ENCODE assay signal across 33 cellular contexts in genomic region chr15:35933531-35933930, GRCh38.
DNase-seq lines count a peak whose midpoint lies in the region; TF ChIP-seq lines count a peak whose summit lies in the region.
"Had no signal": no experiment of that assay in that cellular context is flagged by ENCODE, and none has a peak within 500 bp of the region (broad histone marks: within the 10 kb centered on the region; RNA-seq: fewer than 3 reads in every experiment).

No MANE protein-coding gene starts in this region.

- CTCF ChIA-PET in activated CD4-positive, alpha-beta memory T cell treated with anti-CD3 and anti-CD28 coated beads for 36 hours (lab: Charles Lee): no interaction called here

- H3K9ac ChIP-seq in mesendoderm (ENCODE audit: low read length): no peak overlapping the region
- H3K9ac ChIP-seq in trophoblast cell (ENCODE audit: low read length): no peak overlapping the region
- H3K9ac ChIP-seq: BLaER1; BLaER1 treated with 17β-estradiol and CSF1 and Interleukin-3, amounts not matched to agents 10 nM and 100 nM had no signal

- no peaks in the 10 kb centered on the region for H3K36me3 Mint-ChIP-seq in activated CD4-positive, alpha-beta memory T cell treated with anti-CD3 and anti-CD28 coated beads for 36 hours
- H3K36me3 Mint-ChIP-seq: CD14-positive monocyte; CD4-positive, alpha-beta memory T cell; CD4-positive, CD25-positive, alpha-beta regulatory T cell; CD8-positive, alpha-beta memory T cell; CD8-positive, alpha-beta T cell had no signal

- no peaks in the 10 kb centered on the region for H3K9me3 Mint-ChIP-seq in activated CD4-positive, alpha-beta memory T cell treated with anti-CD3 and anti-CD28 coated beads for 36 hours
- H3K9me3 Mint-ChIP-seq: CD4-positive, alpha-beta memory T cell; CD4-positive, alpha-beta T cell; CD8-positive, alpha-beta memory T cell; CD8-positive, alpha-beta T cell had no signal

- H3K18ac ChIP-seq in mesendoderm (ENCODE audit: low read length): no peak overlapping the region
- no peak overlapping the region for H3K18ac ChIP-seq in trophoblast cell (ENCODE audit: low read length)

- H3K79me1 ChIP-seq in mesendoderm (ENCODE audit: low read length) (no peaks in the 10 kb centered on the region), trophoblast cell (ENCODE audit: low read length) (no peaks in the 10 kb centered on the region)

- intact Hi-C loops in esophagus squamous epithelium (cut with DNase I): no loop called here
- intact Hi-C loops in activated CD4-positive, alpha-beta memory T cell treated with anti-CD3 and anti-CD28 coated beads for 36 hours (cut with micrococcal nuclease): no loop called here

- H3K27me3 ChIP-seq in mesendoderm (ENCODE audit: insufficient read depth, low read length, poor library complexity) (no peaks in the 10 kb centered on the region), trophoblast cell (ENCODE audit: insufficient read depth, low read length) (no peaks in the 10 kb centered on the region), esophagus squamous epithelium (no peaks in the 10 kb centered on the region)
- H3K27me3 ChIP-seq: BE2C; BLaER1; BLaER1 treated with 17β-estradiol and CSF1 and Interleukin-3, amounts not matched to agents 10 nM and 100 nM had no signal

- H2BK12ac ChIP-seq in trophoblast cell (ENCODE audit: low read length): no peak overlapping the region

- H2AK5ac ChIP-seq in mesendoderm (ENCODE audit: low read length): no peak overlapping the region
- no peak overlapping the region for H2AK5ac ChIP-seq in trophoblast cell (ENCODE audit: low read length)

- no peak overlapping the region for H3K14ac ChIP-seq in trophoblast cell (ENCODE audit: low read length)

- H3K4me3 Mint-ChIP-seq in activated CD4-positive, alpha-beta memory T cell treated with anti-CD3 and anti-CD28 coated beads for 36 hours: no peak overlapping the region
- H3K4me3 Mint-ChIP-seq: B cell; CD14-positive monocyte; CD4-positive, alpha-beta memory T cell; CD4-positive, alpha-beta T cell; CD4-positive, CD25-positive, alpha-beta regulatory T cell; CD8-positive, alpha-beta memory T cell; CD8-positive, alpha-beta T cell had no signal

- H3K27me3 Mint-ChIP-seq in activated CD4-positive, alpha-beta memory T cell treated with anti-CD3 and anti-CD28 coated beads for 36 hours: no peaks in the 10 kb centered on the region
- H3K27me3 Mint-ChIP-seq: B cell; CD4-positive, alpha-beta memory T cell; CD4-positive, alpha-beta T cell; CD4-positive, CD25-positive, alpha-beta regulatory T cell; CD8-positive, alpha-beta memory T cell had no signal

- POLR2A ChIA-PET in activated CD4-positive, alpha-beta memory T cell treated with anti-CD3 and anti-CD28 coated beads for 36 hours (lab: Charles Lee): no interaction called here

- H2BK15ac ChIP-seq in mesendoderm (replicated peaks; ENCODE audit: low read depth): no peak overlapping the region

- no peak for TF ChIP-seq CTCF in esophagus squamous epithelium (IDR thresholded peaks at IDR 0.05)

- H3K79me2 ChIP-seq in mesendoderm (ENCODE audit: control insufficient read depth, insufficient read depth, low read length) (no peaks in the 10 kb centered on the region), trophoblast cell (ENCODE audit: control insufficient read depth, insufficient read depth, low read length, poor library complexity) (no peaks in the 10 kb centered on the region)

- H3K4me3 ChIP-seq in mesendoderm (ENCODE audit: low read length) (no peak overlapping the region), trophoblast cell (ENCODE audit: low read depth, low read length) (no peak overlapping the region), esophagus squamous epithelium (no peak overlapping the region)
- H3K4me3 ChIP-seq: A549; BLaER1; BLaER1 treated with 17β-estradiol and CSF1 and Interleukin-3, amounts not matched to agents 10 nM and 100 nM had no signal

- H3K9me3 ChIP-seq in trophoblast cell (ENCODE audit: insufficient read depth, low read depth, low read length) (no peaks in the 10 kb centered on the region), esophagus squamous epithelium (no peaks in the 10 kb centered on the region)
- H3K9me3 ChIP-seq: A549; BE2C; BLaER1; BLaER1 treated with 17β-estradiol and CSF1 and Interleukin-3, amounts not matched to agents 10 nM and 100 nM; Caco-2 had no signal

- H3K56ac ChIP-seq in mesendoderm (ENCODE audit: low read length): no peak overlapping the region

- H3K4me2 ChIP-seq in mesendoderm (ENCODE audit: low read length) (no peak overlapping the region), trophoblast cell (ENCODE audit: low read length) (no peak overlapping the region)
- H3K4me2 ChIP-seq: A549; BLaER1; BLaER1 treated with 17β-estradiol and CSF1 and Interleukin-3, amounts not matched to agents 10 nM and 100 nM had no signal

- no peak overlapping the region for H4K8ac ChIP-seq in mesendoderm (ENCODE audit: low read depth, low read length)
- H4K8ac ChIP-seq in trophoblast cell (ENCODE audit: low read depth, low read length): no peak overlapping the region

- H3K4ac ChIP-seq in mesendoderm (ENCODE audit: low read depth, low read length) (peak overlapping the region; percentile 45), trophoblast cell (ENCODE audit: low read depth, low read length) (no peak overlapping the region)

- no peaks in the 10 kb centered on the region for H3K36me3 ChIP-seq in mesendoderm (ENCODE audit: control insufficient read depth, insufficient read depth, low read length)
- H3K36me3 ChIP-seq in trophoblast cell (ENCODE audit: control insufficient read depth in 1 of 2, insufficient read depth in 2 of 2, low read length in 2 of 2): no peaks in the 10 kb centered on the region
- no peaks in the 10 kb centered on the region for H3K36me3 ChIP-seq in esophagus squamous epithelium
- H3K36me3 ChIP-seq: BE2C; BLaER1; BLaER1 treated with 17β-estradiol and CSF1 and Interleukin-3, amounts not matched to agents 10 nM and 100 nM had no signal

- H2BK120ac ChIP-seq in mesendoderm (ENCODE audit: low read depth, low read length) (no peak overlapping the region), trophoblast cell (ENCODE audit: insufficient read depth, low read length, poor library complexity) (no peak overlapping the region)

- no peak overlapping the region for H4K91ac ChIP-seq in trophoblast cell (ENCODE audit: low read depth, low read length)

- H2BK5ac ChIP-seq in mesendoderm (ENCODE audit: low read length) (no peak overlapping the region), trophoblast cell (ENCODE audit: low read depth, low read length, poor library complexity) (no peak overlapping the region)

- H3K27ac Mint-ChIP-seq in activated CD4-positive, alpha-beta memory T cell treated with anti-CD3 and anti-CD28 coated beads for 36 hours: no peak overlapping the region
- H3K27ac Mint-ChIP-seq: B cell; CD14-positive monocyte; CD4-positive, alpha-beta memory T cell; CD4-positive, alpha-beta T cell; CD4-positive, CD25-positive, alpha-beta regulatory T cell; CD8-positive, alpha-beta memory T cell; CD8-positive, alpha-beta T cell had no signal

- H3K23ac ChIP-seq in mesendoderm (ENCODE audit: low read length): no peak overlapping the region
- H3K23ac ChIP-seq in trophoblast cell (ENCODE audit: low read length): no peak overlapping the region

- H3K27ac ChIP-seq in mesendoderm (ENCODE audit: low read depth, low read length) (no peak overlapping the region), trophoblast cell (ENCODE audit: low read depth, low read length) (no peak overlapping the region), esophagus squamous epithelium (no peak overlapping the region)
- H3K27ac ChIP-seq: 22Rv1; A549; BLaER1; BLaER1 treated with 17β-estradiol and CSF1 and Interleukin-3, amounts not matched to agents 10 nM and 100 nM; C4-2B had no signal

- H2AFZ ChIP-seq in trophoblast cell (ENCODE audit: insufficient read depth, low read length, poor library complexity): no peak overlapping the region

- H3K4me1 Mint-ChIP-seq in activated CD4-positive, alpha-beta memory T cell treated with anti-CD3 and anti-CD28 coated beads for 36 hours (ENCODE audit: low read depth): no peaks in the 10 kb centered on the region
- H3K4me1 Mint-ChIP-seq: B cell; CD14-positive monocyte; CD4-positive, alpha-beta memory T cell; CD4-positive, CD25-positive, alpha-beta regulatory T cell; CD8-positive, alpha-beta memory T cell had no signal

- DNase-seq in EH (ENCODE audit: low read depth) (peak; percentile 3), mesendoderm (no peak), trophoblast cell (peak; percentile 63 to 76), esophagus squamous epithelium (lab: John Stamatoyannopoulos, UW) (no peak), NCI-H510A treated with DMSO at 0.1 percent for 48 hours (lab: John Stamatoyannopoulos, UW) (no peak)
- no peak for DNase-seq in activated CD4-positive, alpha-beta memory T cell treated with anti-CD3 and anti-CD28 coated beads for 36 hours
- DNase-seq: 8988T; ACHN; AML-193; BE2C; C1 segment of cervical spinal cord; Caco-2; Calu3; CD4-positive, alpha-beta memory T cell; CD4-positive, alpha-beta T cell; CD4-positive, CD25-positive, alpha-beta regulatory T cell; CD8-positive, alpha-beta memory T cell; CD8-positive, alpha-beta T cell; COR-L47; DMS 273 treated with DMSO at 0.1 percent for 48 hours; DMS153; DMS53; DMS79; DMS79 treated with DMSO at 0.1 percent for 48 hours; DND-41; EL had no signal

- no peak for TF ChIP-seq POLR2A in esophagus squamous epithelium (IDR thresholded peaks at IDR 0.05)

- H4K5ac ChIP-seq in mesendoderm (ENCODE audit: low read length): no peak overlapping the region

- H3K4me1 ChIP-seq in mesendoderm (ENCODE audit: control insufficient read depth, low read depth, low read length) (peaks cover 5% of the 10 kb centered on the region), trophoblast cell (ENCODE audit: control insufficient read depth in 1 of 2, insufficient read depth in 2 of 2, low read length in 2 of 2) (no peaks in the 10 kb centered on the region), esophagus squamous epithelium (no peaks in the 10 kb centered on the region)
- H3K4me1 ChIP-seq: A549; BE2C; BLaER1; BLaER1 treated with 17β-estradiol and CSF1 and Interleukin-3, amounts not matched to agents 10 nM and 100 nM; Caco-2 had no signal

- WGBS in mesendoderm (ENCODE audit: extremely low coverage, insufficient coverage, low lambda C conversion rate): no CpG with 5 or more reads among the region's 3 CpGs
- no CpG with 5 or more reads among the region's 3 CpGs for WGBS in trophoblast cell (ENCODE audit: extremely low coverage, insufficient coverage, insufficient read length)
- WGBS in esophagus squamous epithelium, 2 donors: 59 to 66% methylated on average over 3 of the region's 3 CpGs

- H4K12ac ChIP-seq in trophoblast cell (ENCODE audit: low read depth, low read length): no peak overlapping the region

Comparison
In these comparisons a context has a peak if more than half of its experiments do, and no peak if none do; other contexts are left out.
1. DNase-seq: peak in EH (single experiment) and trophoblast cell (2 of 2); none in mesendoderm (single experiment), esophagus squamous epithelium (single experiment), NCI-H510A treated with DMSO at 0.1 percent for 48 hours (single experiment) and activated CD4-positive, alpha-beta memory T cell treated with anti-CD3 and anti-CD28 coated beads for 36 hours (single experiment).